16 cellular contexts compared by ENCODE assay signal in genomic region chr13:40452038-40452666, GRCh38.
DNase-seq lines count a peak whose midpoint lies in the region; ATAC-seq, FAIRE-seq and TF ChIP-seq lines count a peak whose summit lies in the region.
"Had no signal": no experiment of that assay in that cellular context is flagged by ENCODE, and none has a peak within 500 bp of the region (broad histone marks: within the 10 kb centered on the region; RNA-seq: fewer than 3 reads in every experiment).

No MANE protein-coding gene starts in this region.

- no peak overlapping the region for H2AK5ac ChIP-seq in mesendoderm (ENCODE audit: low read length)

- H3K36me3 ChIP-seq in heart left ventricle = no peaks in the 10 kb centered on the region
- no peaks in the 10 kb centered on the region for H3K36me3 ChIP-seq in right atrium auricular region
- H3K36me3 ChIP-seq in bronchial epithelial cell (ENCODE audit: control insufficient read depth, insufficient read depth, low read length) = no peaks in the 10 kb centered on the region
- H3K36me3 ChIP-seq in mesendoderm (ENCODE audit: control insufficient read depth, insufficient read depth, low read length) = no peaks in the 10 kb centered on the region
- no peaks in the 10 kb centered on the region for H3K36me3 ChIP-seq in vagina
- H3K36me3 ChIP-seq: adrenal gland, colonic mucosa had no signal

- no peak overlapping the region for H3K27ac ChIP-seq in heart left ventricle
- H3K27ac ChIP-seq in right atrium auricular region = no peak overlapping the region
- H3K27ac ChIP-seq in mesendoderm (ENCODE audit: low read depth, low read length) = no peak overlapping the region
- no peak overlapping the region for H3K27ac ChIP-seq in vagina
- H3K27ac ChIP-seq: adrenal gland, colonic mucosa had no signal

- peak; percentile 82 for FAIRE-seq in bronchial epithelial cell (lab: Jason Lieb, UNC)

- H3K9me3 ChIP-seq in heart left ventricle (peaks cover 0 to 12% (median 0%) of the 10 kb centered on the region in 12 donors), right atrium auricular region (peaks cover 0 to 10% of the 10 kb centered on the region in 2 donors), vagina (no peaks in the 10 kb centered on the region)
- H3K9me3 ChIP-seq: adrenal gland, colonic mucosa had no signal

- peak overlapping the region; percentile 31 for H3K56ac ChIP-seq in mesendoderm (ENCODE audit: low read length)

- H3K18ac ChIP-seq in mesendoderm (ENCODE audit: low read length) = no peak overlapping the region

- H3K79me2 ChIP-seq in mesendoderm (ENCODE audit: control insufficient read depth, insufficient read depth, low read length) = no peaks in the 10 kb centered on the region

- 85 to 88% (median 87%) methylated on average over 5 of the region's 5 CpGs for WGBS in heart left ventricle, 4 donors
- WGBS in mesendoderm (ENCODE audit: extremely low coverage, insufficient coverage, low lambda C conversion rate) = no CpG with 5 or more reads among the region's 5 CpGs

- H2BK120ac ChIP-seq in mesendoderm (ENCODE audit: low read depth, low read length) = no peak overlapping the region

- H3K4me3 ChIP-seq in heart left ventricle (no peak overlapping the region), right atrium auricular region (no peak overlapping the region), bronchial epithelial cell (ENCODE audit: low read depth, low read length) (no peak overlapping the region), mesendoderm (ENCODE audit: low read length) (no peak overlapping the region), vagina (no peak overlapping the region)
- H3K4me3 ChIP-seq: adrenal gland, colonic mucosa had no signal

- peak in 3 of 4 donors; percentile 46 to 58 (median 52) for ATAC-seq in heart left ventricle
- no peak for ATAC-seq in HG02763 (IDR thresholded peaks at IDR 0.05; ENCODE audit: unreplicated experiment)
- ATAC-seq in HG02852 (IDR thresholded peaks at IDR 0.05; ENCODE audit: unreplicated experiment) = no peak
- ATAC-seq: activated CD4-positive, CD25-positive, alpha-beta regulatory T cell treated with anti-CD3 and anti-CD28 coated beads, Interleukin-2, amount 50 U/mL, for 24 hours; stimulated activated effector memory CD8-positive, alpha-beta T cell treated with anti-CD3 and anti-CD28 coated beads, Interleukin-12 subunit alpha, Interleukin-12 subunit beta, amount 100 ng/mL, for 72 hours had no signal

- no peak overlapping the region for H3K4ac ChIP-seq in mesendoderm (ENCODE audit: low read depth, low read length)

- intact Hi-C loops in heart left ventricle (cut with DNase I) (no loop called here), vagina (cut with DNase I) (no loop called here)

- TF ChIP-seq CTCF in heart left ventricle (IDR thresholded peaks at IDR 0.05) = no peak
- no peak for TF ChIP-seq CTCF in right atrium auricular region (IDR thresholded peaks at IDR 0.05)
- no peak for TF ChIP-seq CTCF in bronchial epithelial cell (IDR thresholded peaks at IDR 0.05; ENCODE audit: insufficient read depth, low read length, severe bottlenecking)
- no peak for TF ChIP-seq CTCF in vagina (IDR thresholded peaks at IDR 0.05)

- H3K4me1 ChIP-seq in heart left ventricle (peaks cover 0 to 5% (median 0%) of the 10 kb centered on the region in 12 donors), right atrium auricular region (peaks cover 0 to 5% of the 10 kb centered on the region in 2 donors), mesendoderm (ENCODE audit: control insufficient read depth, low read depth, low read length) (no peaks in the 10 kb centered on the region), vagina (no peaks in the 10 kb centered on the region)
- H3K4me1 ChIP-seq: adrenal gland, colonic mucosa had no signal

- TF ChIP-seq POLR2A in heart left ventricle (IDR thresholded peaks at IDR 0.05) (no peak), vagina (IDR thresholded peaks at IDR 0.05) (no peak)

- H3K9ac ChIP-seq in mesendoderm (ENCODE audit: low read length) = no peak overlapping the region

- no peak overlapping the region for H3K4me2 ChIP-seq in mesendoderm (ENCODE audit: low read length)

- H3K27me3 ChIP-seq in heart left ventricle = no peaks in the 10 kb centered on the region
- H3K27me3 ChIP-seq in right atrium auricular region = no peaks in the 10 kb centered on the region
- H3K27me3 ChIP-seq in bronchial epithelial cell (ENCODE audit: control insufficient read depth, insufficient read depth, low read length) = no peaks in the 10 kb centered on the region
- no peaks in the 10 kb centered on the region for H3K27me3 ChIP-seq in mesendoderm (ENCODE audit: insufficient read depth, low read length, poor library complexity)
- H3K27me3 ChIP-seq in vagina = no peaks in the 10 kb centered on the region
- H3K27me3 ChIP-seq: adrenal gland, colonic mucosa had no signal

- no peak overlapping the region for H2BK5ac ChIP-seq in mesendoderm (ENCODE audit: low read length)

- no peak overlapping the region for H4K8ac ChIP-seq in mesendoderm (ENCODE audit: low read depth, low read length)

- DNase-seq in heart left ventricle (no peak), right atrium auricular region (ENCODE audit: low spot score) (no peak), bronchial epithelial cell (ENCODE audit: low read depth) (no peak), mesendoderm (no peak), vagina (ENCODE audit: extremely low spot score in 2 of 2) (no peak), NCI-H69 (lab: John Stamatoyannopoulos, UW) (no peak)
- DNase-seq: colonic mucosa, erythroblast, NCI-H1417, nephron progenitor cell, T-helper 1 cell had no signal

- no peaks in the 10 kb centered on the region for H3K79me1 ChIP-seq in mesendoderm (ENCODE audit: low read length)

- H4K5ac ChIP-seq in mesendoderm (ENCODE audit: low read length) = no peak overlapping the region

- no peak overlapping the region for H2BK15ac ChIP-seq in mesendoderm (replicated peaks; ENCODE audit: low read depth)

- no peak overlapping the region for H3K23ac ChIP-seq in mesendoderm (ENCODE audit: low read length)

Comparison
In these comparisons a context has a peak if more than half of its experiments do, and no peak if none do; other contexts are left out.
1. ATAC-seq: peak in heart left ventricle (3 of 4); none in HG02763 (single experiment) and HG02852 (single experiment).